Comparison of ENCODE assay signal across 9 cellular contexts in genomic region chr2:196112408-196113039, GRCh38. TPM values are rescaled to one million over a fixed set of nuclear protein-coding genes. Genes with fewer than 3 reads are reported as not detected.
DNase-seq lines count a peak whose midpoint lies in the region; ATAC-seq and TF ChIP-seq lines count a peak whose summit lies in the region.
"Had no signal": no experiment of that assay in that cellular context is flagged by ENCODE, and none has a peak within 500 bp of the region (broad histone marks: within the 10 kb centered on the region; RNA-seq: fewer than 3 reads in every experiment).

No MANE protein-coding gene starts in this region.

- DNase-seq in GM03348 (ENCODE audit: low spot score) (peak; percentile 70), RWPE1 (ENCODE audit: low spot score) (peak; percentile 59), epithelial cell of proximal tubule (ENCODE audit: low read depth) (peak; percentile 94), renal cortical epithelial cell (ENCODE audit: low read depth) (peak; percentile 99), KBM-7 (no peak), NCI-H146 treated with DMSO at 0.1 percent for 48 hours (lab: John Stamatoyannopoulos, UW; ENCODE audit: unreplicated experiment) (no peak)
- DNase-seq in stimulated activated CD8-positive, alpha-beta memory T cell treated with anti-CD3 and anti-CD28 coated beads, Interleukin-4, amount 100 ng/mL, for 48 hours = no peak
- no peak for DNase-seq in stimulated activated effector memory CD8-positive, alpha-beta T cell treated with anti-CD3 and anti-CD28 coated beads, Interleukin-12 subunit alpha, Interleukin-12 subunit beta, amount 100 ng/mL, for 72 hours (ENCODE audit: low spot score in 2 of 2)
- DNase-seq: naive thymus-derived CD4-positive, alpha-beta T cell had no signal

- ATAC-seq in stimulated activated effector memory CD8-positive, alpha-beta T cell treated with anti-CD3 and anti-CD28 coated beads, Interleukin-12 subunit alpha, Interleukin-12 subunit beta, amount 100 ng/mL, for 72 hours = no peak
- ATAC-seq: naive thymus-derived CD4-positive, alpha-beta T cell had no signal

- no peaks in the 10 kb centered on the region for H3K4me1 Mint-ChIP-seq in stimulated activated effector memory CD8-positive, alpha-beta T cell treated with anti-CD3 and anti-CD28 coated beads, Interleukin-12 subunit alpha, Interleukin-12 subunit beta, amount 100 ng/mL, for 72 hours

- H3K36me3 Mint-ChIP-seq in stimulated activated effector memory CD8-positive, alpha-beta T cell treated with anti-CD3 and anti-CD28 coated beads, Interleukin-12 subunit alpha, Interleukin-12 subunit beta, amount 100 ng/mL, for 72 hours = no peaks in the 10 kb centered on the region

- peak overlapping the region; percentile 0 for H3K4me3 ChIP-seq in epithelial cell of proximal tubule (ENCODE audit: low read depth, low read length)

- POLR2A ChIA-PET in RWPE1 (lab: Yijun Ruan, JAX; ENCODE audit: low non-redundant PET) = no interaction called here

- H3K4me3 Mint-ChIP-seq in stimulated activated effector memory CD8-positive, alpha-beta T cell treated with anti-CD3 and anti-CD28 coated beads, Interleukin-12 subunit alpha, Interleukin-12 subunit beta, amount 100 ng/mL, for 72 hours = no peak overlapping the region

- H3K27ac Mint-ChIP-seq in stimulated activated effector memory CD8-positive, alpha-beta T cell treated with anti-CD3 and anti-CD28 coated beads, Interleukin-12 subunit alpha, Interleukin-12 subunit beta, amount 100 ng/mL, for 72 hours = no peak overlapping the region

- TF ChIP-seq CTCF in RWPE1 (conservative IDR thresholded peaks at IDR 0.05; ENCODE audit: low read depth) (no peak), epithelial cell of proximal tubule (conservative IDR thresholded peaks at IDR 0.05; ENCODE audit: low read depth, low read length) (no peak)

- CTCF ChIA-PET in RWPE1 (lab: Yijun Ruan, JAX) = no interaction called here

- H3K27ac ChIP-seq in RWPE1 = no peak overlapping the region

- no peaks in the 10 kb centered on the region for H3K9me3 Mint-ChIP-seq in stimulated activated effector memory CD8-positive, alpha-beta T cell treated with anti-CD3 and anti-CD28 coated beads, Interleukin-12 subunit alpha, Interleukin-12 subunit beta, amount 100 ng/mL, for 72 hours

- in situ Hi-C loops in KBM-7 (cut with MboI; ENCODE audit: low pct_unique_long_range_greater_than_20kb, low sequenced_read_pairs) = loop anchor here (25.0 kb wide), 2 partner anchors 350 to 650 kb away; no protein-coding TSS in a partner anchor

RNA-seq across cellular contexts. Expression of gene DNAH7, which starts 43.9 kb away (rescaled TPM):
- total RNA-seq in epithelial cell of proximal tubule (0.06 and 0.29 TPM in 2 replicates), renal cortical epithelial cell (1.0 and 7.9 TPM in 2 replicates)
- total RNA-seq: naive thymus-derived CD4-positive, alpha-beta T cell had no signal

RNA-seq across cellular contexts. Expression of gene STK17B, which starts 58.9 kb away (rescaled TPM):
- total RNA-seq in epithelial cell of proximal tubule = 15.7 and 15.8 TPM in 2 replicates
- 21.5 and 32.8 TPM in 2 replicates for total RNA-seq in renal cortical epithelial cell

Comparison
In these comparisons a context has a peak if more than half of its experiments do, and no peak if none do; other contexts are left out.
1. DNase-seq: peak in GM03348 (single experiment), RWPE1 (single experiment), epithelial cell of proximal tubule (single experiment) and renal cortical epithelial cell (single experiment); none in KBM-7 (single experiment), NCI-H146 treated with DMSO at 0.1 percent for 48 hours (single experiment), stimulated activated CD8-positive, alpha-beta memory T cell treated with anti-CD3 and anti-CD28 coated beads, Interleukin-4, amount 100 ng/mL, for 48 hours (single experiment) and stimulated activated effector memory CD8-positive, alpha-beta T cell treated with anti-CD3 and anti-CD28 coated beads, Interleukin-12 subunit alpha, Interleukin-12 subunit beta, amount 100 ng/mL, for 72 hours (0 of 2).